Comparison of ENCODE assay signal across 8 cellular contexts in the genomic region with DNA sequence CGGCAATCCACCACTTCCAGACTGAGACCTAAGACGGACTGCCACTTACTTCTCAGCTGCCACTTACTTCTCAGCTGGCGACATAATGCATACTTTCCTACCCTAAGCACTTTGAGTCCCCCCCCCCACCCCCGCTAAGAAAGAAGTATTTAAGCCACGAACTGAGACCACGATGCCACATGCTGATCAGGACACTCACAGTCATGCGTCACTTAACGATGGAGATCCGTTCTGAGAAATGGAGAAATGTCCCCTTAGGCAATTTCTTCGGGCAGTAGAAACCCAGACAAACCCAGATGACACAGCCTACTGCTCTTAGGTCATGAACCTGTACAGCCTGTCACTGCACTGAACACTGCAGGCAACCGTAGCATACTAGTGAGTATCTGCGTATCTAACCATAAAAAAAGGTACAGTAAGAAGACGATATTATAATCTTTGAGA. TPM values are rescaled to one million over a fixed set of nuclear protein-coding genes. Genes with fewer than 3 reads are reported as not detected.
DNase-seq lines count a peak whose midpoint lies in the region; ATAC-seq and TF ChIP-seq lines count a peak whose summit lies in the region.

No MANE protein-coding gene starts in this region.

- TF ChIP-seq CTCF in AG10803 (conservative IDR thresholded peaks at IDR 0.05; ENCODE audit: low read length) = no peak

- intact Hi-C loops in left ventricle myocardium superior (cut with micrococcal nuclease) = no loop called here

- peak; percentile 66 for DNase-seq in AG10803 (ENCODE audit: low read depth)
- peak; percentile 55 for DNase-seq in RPMI8226
- DNase-seq in amniotic epithelial cell (ENCODE audit: low read depth) = peak; percentile 43
- no peak for DNase-seq in left ventricle myocardium superior
- peak; percentile 78 for DNase-seq in renal cortical epithelial cell (ENCODE audit: low read depth)
- no peak for DNase-seq in kidney glomerular epithelial cell (lab: John Stamatoyannopoulos, UW)

- ATAC-seq in GM18858 (IDR thresholded peaks at IDR 0.05; ENCODE audit: unreplicated experiment) (peak; percentile 24), HG03175 (IDR thresholded peaks at IDR 0.05; ENCODE audit: unreplicated experiment) (peak; percentile 55), left ventricle myocardium superior (peak; percentile 56)

- peak overlapping the region; percentile 88 for H3K4me3 ChIP-seq in AG10803 (ENCODE audit: low read length)

RNA-seq across cellular contexts. Expression of a gene that starts 0.7 kb away (rescaled TPM):
- total RNA-seq in left ventricle myocardium superior = 115 TPM
- total RNA-seq in renal cortical epithelial cell = 124 and 143 TPM in 2 replicates

RNA-seq across cellular contexts. Expression of a gene that starts 45.1 kb away (rescaled TPM):
- total RNA-seq in left ventricle myocardium superior = not detected
- not detected in 2 replicates for total RNA-seq in renal cortical epithelial cell

Comparison
In these comparisons a context has a peak if more than half of its experiments do, and no peak if none do; other contexts are left out.
1. DNase-seq: peak in AG10803 (single experiment), RPMI8226 (single experiment), amniotic epithelial cell (single experiment) and renal cortical epithelial cell (single experiment); none in left ventricle myocardium superior (single experiment) and kidney glomerular epithelial cell (single experiment).
2. Peak in every context shown above with its lines, with median percentiles within 50 percentile points of each other: ATAC-seq.